Comparison of ENCODE assay signal across 8 cellular contexts in genomic region chr17:68457168-68457538, GRCh38. TPM values are rescaled to one million over a fixed set of nuclear protein-coding genes. Genes with fewer than 3 reads are reported as not detected.
DNase-seq lines count a peak whose midpoint lies in the region; ATAC-seq and TF ChIP-seq lines count a peak whose summit lies in the region.

A gene with protein sequence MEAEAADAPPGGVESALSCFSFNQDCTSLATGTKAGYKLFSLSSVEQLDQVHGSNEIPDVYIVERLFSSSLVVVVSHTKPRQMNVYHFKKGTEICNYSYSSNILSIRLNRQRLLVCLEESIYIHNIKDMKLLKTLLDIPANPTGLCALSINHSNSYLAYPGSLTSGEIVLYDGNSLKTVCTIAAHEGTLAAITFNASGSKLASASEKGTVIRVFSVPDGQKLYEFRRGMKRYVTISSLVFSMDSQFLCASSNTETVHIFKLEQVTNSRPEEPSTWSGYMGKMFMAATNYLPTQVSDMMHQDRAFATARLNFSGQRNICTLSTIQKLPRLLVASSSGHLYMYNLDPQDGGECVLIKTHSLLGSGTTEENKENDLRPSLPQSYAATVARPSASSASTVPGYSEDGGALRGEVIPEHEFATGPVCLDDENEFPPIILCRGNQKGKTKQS (minus strand): TSS chr17:68457496. CDS start chr17:68457421, 75 bp downstream.

- H3K27ac Mint-ChIP-seq in CD4-positive, alpha-beta T cell: peak within 1 kb of the TSS; percentile 81
- peak within 1 kb of the TSS; percentile 88 for H3K27ac Mint-ChIP-seq in activated CD8-positive, alpha-beta T cell treated with anti-CD3 and anti-CD28 coated beads, Interleukin-2, amount 10 ng/mL, durations not matched to agents 7 days and 5 days

- no peaks in the 10 kb centered on the region for H3K9me3 ChIP-seq in CD4-positive, alpha-beta T cell (ENCODE audit: control insufficient read depth, low read length)

- POLR2A ChIA-PET in CD4-positive, alpha-beta T cell (lab: Charles Lee): interaction anchor here (0.7 to 3.7 kb wide), 22 partner anchors 16 to 462 kb away, joined by 3 to 38 read pairs (median 5); partner anchors contain the start of genes AMZ2, ARSG, KPNA2 and PRKAR1A
- POLR2A ChIA-PET in activated CD8-positive, alpha-beta T cell treated with anti-CD3 and anti-CD28 coated beads, Interleukin-2, amount 10 ng/mL, durations not matched to agents 7 days and 5 days (lab: Charles Lee): interaction anchor here (0.7 to 2.5 kb wide), 11 partner anchors 16 to 421 kb away, joined by 3 to 23 read pairs (median 6); partner anchors contain the start of genes AMZ2, ARSG, KPNA2 and PRKAR1A

- intact Hi-C loops in CD4-positive, alpha-beta T cell (cut with DNase I, micrococcal nuclease): loop anchor here (1.0 to 5.0 kb wide), 3 partner anchors 18 to 420 kb away; partner anchors contain the start of gene KPNA2 (in 2 of the 2)
- intact Hi-C loops in cardiac septum (cut with DNase I): loop anchor here (5.0 kb wide), 1 partner anchor 210 kb away; the partner anchor contains the start of gene AMZ2

- H3K4me3 Mint-ChIP-seq in CD4-positive, alpha-beta T cell: peak within 1 kb of the TSS; percentile 90
- H3K4me3 Mint-ChIP-seq in activated CD8-positive, alpha-beta T cell treated with anti-CD3 and anti-CD28 coated beads, Interleukin-2, amount 10 ng/mL, durations not matched to agents 7 days and 5 days: peak within 1 kb of the TSS; percentile 95

- H3K27me3 ChIP-seq in CD4-positive, alpha-beta T cell (ENCODE audit: control insufficient read depth, insufficient read depth, low read length): no peaks in the 10 kb centered on the region

- H3K4me1 Mint-ChIP-seq in CD4-positive, alpha-beta T cell (ENCODE audit: low read depth): peaks cover 45% of the 10 kb centered on the region
- peaks cover 78% of the 10 kb centered on the region for H3K4me1 Mint-ChIP-seq in activated CD8-positive, alpha-beta T cell treated with anti-CD3 and anti-CD28 coated beads, Interleukin-2, amount 10 ng/mL, durations not matched to agents 7 days and 5 days (ENCODE audit: low read depth)

- no peaks in the 10 kb centered on the region for H3K36me3 Mint-ChIP-seq in CD4-positive, alpha-beta T cell (ENCODE audit: low read depth)
- H3K36me3 Mint-ChIP-seq in activated CD8-positive, alpha-beta T cell treated with anti-CD3 and anti-CD28 coated beads, Interleukin-2, amount 10 ng/mL, durations not matched to agents 7 days and 5 days (ENCODE audit: low read depth): peaks cover 22% of the 10 kb centered on the region

- H3K27ac ChIP-seq in CD4-positive, alpha-beta T cell (ENCODE audit: low read depth, low read length): peak within 1 kb of the TSS; percentile 43

- peak in 2 of 10 experiments; percentile 23 to 54 for DNase-seq in CD4-positive, alpha-beta T cell
- DNase-seq in activated CD8-positive, alpha-beta T cell treated with anti-CD3 and anti-CD28 coated beads, Interleukin-2, amount 10 ng/mL, durations not matched to agents 7 days and 5 days: peak; percentile 63
- DNase-seq in cardiac septum (ENCODE audit: low spot score) (peak; percentile 83), pulmonary artery endothelial cell (ENCODE audit: low read depth, low spot score) (no peak), NCI-H446 treated with DMSO at 0.1 percent for 48 hours (lab: John Stamatoyannopoulos, UW) (no peak)
- DNase-seq in activated CD4-positive, CD25-positive, alpha-beta regulatory T cell treated with anti-CD3 and anti-CD28 coated beads, Interleukin-2, amount 50 U/mL, for 72 hours: no peak

- CTCF ChIA-PET in CD4-positive, alpha-beta T cell (lab: Charles Lee): interaction anchor here (1.4 to 2.6 kb wide), 6 partner anchors 9 to 276 kb away, joined by 4 to 19 read pairs (median 8); no protein-coding TSS in a partner anchor
- CTCF ChIA-PET in activated CD8-positive, alpha-beta T cell treated with anti-CD3 and anti-CD28 coated beads, Interleukin-2, amount 10 ng/mL, durations not matched to agents 7 days and 5 days (lab: Charles Lee): interaction anchor here (0.9 to 13.4 kb wide), 12 partner anchors 10 to 399 kb away, joined by 3 to 270 read pairs (median 7); partner anchors contain the start of genes ARSG and SLC16A6

- no peak for TF ChIP-seq CTCF in CD4-positive, alpha-beta T cell (IDR thresholded peaks at IDR 0.05)

- H3K9me3 Mint-ChIP-seq in CD4-positive, alpha-beta T cell: no peaks in the 10 kb centered on the region
- no peaks in the 10 kb centered on the region for H3K9me3 Mint-ChIP-seq in activated CD8-positive, alpha-beta T cell treated with anti-CD3 and anti-CD28 coated beads, Interleukin-2, amount 10 ng/mL, durations not matched to agents 7 days and 5 days (ENCODE audit: insufficient read depth)

- ATAC-seq in CD4-positive, alpha-beta T cell (ENCODE audit: poor library complexity): no peak
- ATAC-seq in GM19328 (IDR thresholded peaks at IDR 0.05; ENCODE audit: unreplicated experiment) (peak; percentile 27), HG03354 (IDR thresholded peaks at IDR 0.05; ENCODE audit: poor library complexity, severe bottlenecking, unreplicated experiment) (peak; percentile 45)
- ATAC-seq in activated CD8-positive, alpha-beta T cell treated with anti-CD3 and anti-CD28 coated beads, Interleukin-2, amount 10 ng/mL, durations not matched to agents 7 days and 5 days: peak; percentile 44

- H3K27me3 Mint-ChIP-seq in CD4-positive, alpha-beta T cell: no peaks in the 10 kb centered on the region
- H3K27me3 Mint-ChIP-seq in activated CD8-positive, alpha-beta T cell treated with anti-CD3 and anti-CD28 coated beads, Interleukin-2, amount 10 ng/mL, durations not matched to agents 7 days and 5 days (ENCODE audit: low read depth): no peaks in the 10 kb centered on the region

RNA-seq across cellular contexts. Expression of the gene that starts here (rescaled TPM):
- 1 to 10 TPM; 2.0 to 2.6 TPM for total RNA-seq in CD4-positive, alpha-beta T cell
- 10 to 100 TPM; 40.8 to 41.4 TPM for total RNA-seq in activated CD8-positive, alpha-beta T cell treated with anti-CD3 and anti-CD28 coated beads, Interleukin-2, amount 10 ng/mL, durations not matched to agents 7 days and 5 days
- 148 TPM for total RNA-seq in cardiac septum
- 51.8 and 55.0 TPM in 2 replicates for total RNA-seq in pulmonary artery endothelial cell

Comparison
In these comparisons a context has a peak if more than half of its experiments do, and no peak if none do; other contexts are left out.
1. RNA of the gene that starts here (total RNA-seq): 148 TPM in cardiac septum (single experiment), 51.8 to 55.0 TPM in pulmonary artery endothelial cell and 40.8 to 41.4 TPM in activated CD8-positive, alpha-beta T cell treated with anti-CD3 and anti-CD28 coated beads, Interleukin-2, amount 10 ng/mL, durations not matched to agents 7 days and 5 days; 2.0 to 2.6 TPM in CD4-positive, alpha-beta T cell; every median in the first group is over 10 times any median in the second.
2. DNase-seq: peak in activated CD8-positive, alpha-beta T cell treated with anti-CD3 and anti-CD28 coated beads, Interleukin-2, amount 10 ng/mL, durations not matched to agents 7 days and 5 days (single experiment) and cardiac septum (single experiment); none in pulmonary artery endothelial cell (single experiment), NCI-H446 treated with DMSO at 0.1 percent for 48 hours (single experiment) and activated CD4-positive, CD25-positive, alpha-beta regulatory T cell treated with anti-CD3 and anti-CD28 coated beads, Interleukin-2, amount 50 U/mL, for 72 hours (single experiment).